8 cellular contexts compared by ENCODE assay signal in the genomic region with DNA sequence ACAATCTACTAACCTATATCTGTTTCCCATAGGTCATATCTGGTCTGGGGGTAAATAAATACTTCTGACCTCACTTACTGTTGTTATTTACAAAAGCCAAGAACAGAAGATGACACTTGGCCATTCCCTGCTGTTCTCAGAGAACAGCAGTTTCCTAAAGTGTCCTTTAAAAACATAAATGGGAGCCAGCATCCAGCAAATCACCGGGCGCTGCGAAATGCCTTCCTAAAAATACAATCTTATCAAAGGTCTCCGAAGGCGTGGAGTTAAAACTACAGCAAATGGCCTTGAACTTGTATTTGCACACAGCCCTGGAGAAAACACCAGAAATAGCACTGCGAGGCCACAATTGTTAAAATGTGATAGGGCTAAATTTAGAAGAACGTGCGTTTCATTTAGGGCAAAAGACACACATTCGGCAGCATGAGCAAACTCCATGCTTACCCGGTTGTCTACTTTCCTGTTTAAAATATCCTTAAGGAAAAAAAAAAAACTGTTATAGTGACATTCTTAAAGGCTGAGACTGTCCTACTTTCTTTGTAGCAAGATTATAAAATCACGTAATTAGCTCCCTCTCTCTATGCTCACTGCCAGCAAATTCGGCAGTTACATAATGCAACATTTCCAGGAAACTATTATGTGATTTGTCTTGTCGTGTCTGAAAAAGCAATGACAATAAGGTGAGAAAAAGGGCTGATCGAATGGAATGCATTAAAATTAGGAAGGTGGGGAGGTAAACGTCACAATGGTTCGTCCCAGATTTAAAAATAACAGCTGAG. TPM values are rescaled to one million over a fixed set of nuclear protein-coding genes. Genes with fewer than 3 reads are reported as not detected.
DNase-seq lines count a peak whose midpoint lies in the region; ATAC-seq and TF ChIP-seq lines count a peak whose summit lies in the region.

No MANE protein-coding gene starts in this region.

- H3K27ac ChIP-seq in breast epithelium, result peak overlapping the region; percentile 93 to 100
- H3K27ac ChIP-seq in substantia nigra (ENCODE audit: low read depth, low read length, poor library complexity, severe bottlenecking), result peak overlapping the region; percentile 71

- in situ Hi-C loops in Caki2 (cut with HindIII; ENCODE audit: low pct_unique_long_range_greater_than_20kb, low sequenced_read_pairs), result no loop called here

- TF ChIP-seq POLR2A in breast epithelium (IDR thresholded peaks at IDR 0.05), result no peak

- DNase-seq in Caki2 (ENCODE audit: low read depth) (peak; percentile 47), MG63 (no peak), breast epithelium (ENCODE audit: low spot score in 2 of 2) (no peak), left kidney (ENCODE audit: low read depth, low spot score) (peak; percentile 46), substantia nigra (lab: John Stamatoyannopoulos, UW) (no peak), UCSD-AML1 (lab: John Stamatoyannopoulos, UW; ENCODE audit: unreplicated experiment) (no peak), NCI-H1694 treated with DMSO at 0.1 percent for 48 hours (lab: John Stamatoyannopoulos, UW) (no peak)

- intact Hi-C loops in breast epithelium (cut with DNase I; ENCODE audit: low total_unique reads), result loop anchor here (5.0 to 10.0 kb wide), 3 partner anchors 117 to 387 kb away; no protein-coding TSS in a partner anchor

- no peaks in the 10 kb centered on the region for H3K36me3 ChIP-seq in MG63
- H3K36me3 ChIP-seq in breast epithelium, result no peaks in the 10 kb centered on the region

- peak overlapping the region; percentile 84 for H3K4me3 ChIP-seq in MG63
- peak overlapping the region; percentile 59 to 88 (median 81) for H3K4me3 ChIP-seq in breast epithelium

- H3K27me3 ChIP-seq in MG63, result no peaks in the 10 kb centered on the region
- no peaks in the 10 kb centered on the region for H3K27me3 ChIP-seq in breast epithelium

- TF ChIP-seq CTCF in breast epithelium (IDR thresholded peaks at IDR 0.05), result no peak

- ATAC-seq in GM19351 (IDR thresholded peaks at IDR 0.05; ENCODE audit: unreplicated experiment), result no peak

- H3K9me3 ChIP-seq in MG63 (no peaks in the 10 kb centered on the region), breast epithelium (no peaks in the 10 kb centered on the region)

- peaks cover 0 to 12% of the 10 kb centered on the region in 2 donors for H3K4me1 ChIP-seq in breast epithelium

RNA-seq across cellular contexts. Expression of a gene that starts 1.5 kb away (rescaled TPM):
- total RNA-seq in Caki2 (2014; rRNA removed; shearing (Covaris generic); ENCODE audit: low replicate concordance), result 6.3 and 7.3 TPM in 2 replicates
- 0.17 and 2.7 TPM in 2 replicates for total RNA-seq in MG63 (2014; rRNA removed; shearing (Covaris generic); ENCODE audit: low replicate concordance)
- 10 to 100 TPM; 65.1 to 87.2 (median 74.9) TPM for total RNA-seq in breast epithelium

Comparison
In these comparisons a context has a peak if more than half of its experiments do, and no peak if none do; other contexts are left out.
1. DNase-seq: peak in Caki2 (single experiment) and left kidney (single experiment); none in MG63 (single experiment), breast epithelium (0 of 2), substantia nigra (0 of 49), UCSD-AML1 (single experiment) and NCI-H1694 treated with DMSO at 0.1 percent for 48 hours (single experiment).